In the genomic region with DNA sequence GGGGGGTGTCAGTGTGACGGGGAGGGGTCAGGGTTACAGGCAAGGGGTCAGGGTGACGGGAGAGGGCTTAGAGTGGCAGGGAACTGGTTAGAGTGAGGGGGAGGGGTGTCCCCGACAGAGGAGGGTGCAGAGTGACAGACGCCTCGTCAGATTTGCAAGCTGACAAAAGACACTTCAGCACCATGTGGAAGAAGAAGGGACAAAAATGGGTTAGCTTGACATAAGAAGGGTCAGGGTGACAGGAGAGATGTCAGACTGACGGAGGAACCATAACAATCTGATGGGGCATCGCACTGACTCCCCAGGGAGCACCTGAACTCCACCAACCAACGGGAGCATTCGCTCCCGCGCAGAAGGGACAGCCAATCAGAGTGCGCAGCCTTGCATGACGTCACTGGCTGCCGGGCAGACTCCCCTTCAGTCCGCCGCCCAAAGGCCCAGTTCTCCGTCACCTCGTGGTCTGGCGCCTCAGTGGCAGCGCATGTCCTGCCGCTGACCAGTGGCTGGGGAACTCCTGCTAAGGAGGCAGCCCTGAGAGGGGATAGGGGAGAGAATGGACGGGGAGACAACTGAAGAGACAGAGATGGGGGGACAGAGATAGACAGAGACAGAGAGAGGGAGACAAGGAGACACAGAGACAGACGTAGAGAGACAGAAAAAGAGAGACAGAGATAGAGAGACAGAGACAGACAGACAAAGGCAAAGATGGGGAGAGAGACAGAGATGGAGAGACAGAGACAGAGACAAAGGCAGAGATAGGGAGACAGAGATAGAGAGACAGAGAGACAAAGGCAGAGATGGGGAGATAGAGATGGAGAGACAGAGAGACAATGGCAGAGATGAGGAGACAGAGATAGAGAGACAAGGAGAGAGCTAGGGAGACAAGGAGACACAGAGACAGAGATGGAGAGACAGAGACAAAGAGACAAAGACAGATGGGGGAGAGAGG, we compare ENCODE assay signal across 1 cellular context.
A peak's percentile ranks its signal among the peaks of the same experiment; 100 is the strongest.
TF ChIP-seq lines count a peak whose summit lies in the region.

No MANE protein-coding gene starts in this region.

TF ChIP-seq in H1, 55 proteins besides CTCF, POLR2A, EP300 and RAD21:
- TF ChIP-seq, protein P1, sequence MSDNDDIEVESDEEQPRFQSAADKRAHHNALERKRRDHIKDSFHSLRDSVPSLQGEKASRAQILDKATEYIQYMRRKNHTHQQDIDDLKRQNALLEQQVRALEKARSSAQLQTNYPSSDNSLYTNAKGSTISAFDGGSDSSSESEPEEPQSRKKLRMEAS (IDR thresholded peaks at IDR 0.05), result peak; percentile 97
- TF ChIP-seq SAP30 (IDR thresholded peaks at IDR 0.05; ENCODE audit: insufficient read depth, insufficient replicate concordance, low read length) (no peak), CREB1 (IDR thresholded peaks at IDR 0.05) (peak; percentile 97), TCF12 (IDR thresholded peaks at IDR 0.05; ENCODE audit: low read depth, low read length) (no peak), JUN (IDR thresholded peaks at IDR 0.05; ENCODE audit: low read depth, low read length) (peak; percentile 46; the same call in 1 of the 2 replicates), JUND (IDR thresholded peaks at IDR 0.05; ENCODE audit: low read length) (peak; percentile 89), SIN3A (conservative IDR thresholded peaks at IDR 0.05 in 1 of 2, IDR thresholded peaks at IDR 0.05 in 1 of 2; ENCODE audit: low read depth in 1 of 2, low read length in 2 of 2) (peak; percentile 56; a peak in 1 of 4 replicates), CHD2 (IDR thresholded peaks at IDR 0.05; ENCODE audit: low read length) (peak; percentile 88), SP1 (IDR thresholded peaks at IDR 0.05; ENCODE audit: low read depth, low read length) (peak; percentile 93), KDM1A (IDR thresholded peaks at IDR 0.05; ENCODE audit: borderline replicate concordance, low read length) (peak; percentile 11; the same call in 1 of the 2 replicates), HDAC2 (IDR thresholded peaks at IDR 0.05; ENCODE audit: borderline replicate concordance in 1 of 2, low read depth in 2 of 2, low read length in 2 of 2) (peak in 1 of 2 experiments; percentile 53; a peak in 1 of 4 replicates), RFX5 (IDR thresholded peaks at IDR 0.05; ENCODE audit: borderline replicate concordance, low read depth, low read length) (peak; percentile 100)
- TF ChIP-seq, protein P2, sequence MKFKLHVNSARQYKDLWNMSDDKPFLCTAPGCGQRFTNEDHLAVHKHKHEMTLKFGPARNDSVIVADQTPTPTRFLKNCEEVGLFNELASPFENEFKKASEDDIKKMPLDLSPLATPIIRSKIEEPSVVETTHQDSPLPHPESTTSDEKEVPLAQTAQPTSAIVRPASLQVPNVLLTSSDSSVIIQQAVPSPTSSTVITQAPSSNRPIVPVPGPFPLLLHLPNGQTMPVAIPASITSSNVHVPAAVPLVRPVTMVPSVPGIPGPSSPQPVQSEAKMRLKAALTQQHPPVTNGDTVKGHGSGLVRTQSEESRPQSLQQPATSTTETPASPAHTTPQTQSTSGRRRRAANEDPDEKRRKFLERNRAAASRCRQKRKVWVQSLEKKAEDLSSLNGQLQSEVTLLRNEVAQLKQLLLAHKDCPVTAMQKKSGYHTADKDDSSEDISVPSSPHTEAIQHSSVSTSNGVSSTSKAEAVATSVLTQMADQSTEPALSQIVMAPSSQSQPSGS (IDR thresholded peaks at IDR 0.05; ENCODE audit: low read length), result no peak
- TF ChIP-seq, protein P3, sequence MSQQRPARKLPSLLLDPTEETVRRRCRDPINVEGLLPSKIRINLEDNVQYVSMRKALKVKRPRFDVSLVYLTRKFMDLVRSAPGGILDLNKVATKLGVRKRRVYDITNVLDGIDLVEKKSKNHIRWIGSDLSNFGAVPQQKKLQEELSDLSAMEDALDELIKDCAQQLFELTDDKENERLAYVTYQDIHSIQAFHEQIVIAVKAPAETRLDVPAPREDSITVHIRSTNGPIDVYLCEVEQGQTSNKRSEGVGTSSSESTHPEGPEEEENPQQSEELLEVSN (IDR thresholded peaks at IDR 0.05), result peak; percentile 100
- TF ChIP-seq, protein P4, sequence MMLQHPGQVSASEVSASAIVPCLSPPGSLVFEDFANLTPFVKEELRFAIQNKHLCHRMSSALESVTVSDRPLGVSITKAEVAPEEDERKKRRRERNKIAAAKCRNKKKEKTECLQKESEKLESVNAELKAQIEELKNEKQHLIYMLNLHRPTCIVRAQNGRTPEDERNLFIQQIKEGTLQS (IDR thresholded peaks at IDR 0.05; ENCODE audit: insufficient read depth, low read depth, low read length), result no peak
TF ChIP-seq in H1: peak in this region for 11.
